Comparison of ENCODE assay signal across 18 cellular contexts in genomic region chr9:33220681-33221567, GRCh38. TPM values are rescaled to one million over a fixed set of nuclear protein-coding genes. Genes with fewer than 3 reads are reported as not detected.
DNase-seq lines count a peak whose midpoint lies in the region; ATAC-seq and TF ChIP-seq lines count a peak whose summit lies in the region.
"Had no signal": no experiment of that assay in that cellular context is flagged by ENCODE, and none has a peak within 500 bp of the region (broad histone marks: within the 10 kb centered on the region; RNA-seq: fewer than 3 reads in every experiment).

No MANE protein-coding gene starts in this region.

- H2AFZ ChIP-seq in OCI-LY7 (ENCODE audit: low read length): peak overlapping the region; percentile 80

- H3K4me3 ChIP-seq in OCI-LY7 (ENCODE audit: low read depth, low read length, poor library complexity, severe bottlenecking): peak overlapping the region; percentile 45
- H3K4me3 ChIP-seq: cardiac muscle cell, esophagus muscularis mucosa, vagina had no signal

- no peaks in the 10 kb centered on the region for H3K9me3 ChIP-seq in OCI-LY7 (ENCODE audit: low read length)
- H3K9me3 ChIP-seq: esophagus muscularis mucosa, vagina had no signal

- CTCF ChIA-PET in OCI-LY7 (lab: Charles Lee; ENCODE audit: unreplicated experiment): no interaction called here

- ATAC-seq in GM21529 (IDR thresholded peaks at IDR 0.05; ENCODE audit: unreplicated experiment) (peak; percentile 47), left lobe of liver (peak; percentile 70), GM18511 (IDR thresholded peaks at IDR 0.05; ENCODE audit: unreplicated experiment) (no peak), HG03571 (IDR thresholded peaks at IDR 0.05; ENCODE audit: unreplicated experiment) (no peak)
- ATAC-seq: activated CD4-positive, CD25-positive, alpha-beta regulatory T cell treated with anti-CD3 and anti-CD28 coated beads, Interleukin-2, amount 50 U/mL, for 24 hours had no signal

- TF ChIP-seq CTCF in OCI-LY7 (conservative IDR thresholded peaks at IDR 0.05; ENCODE audit: low read length): no peak

- H3K36me3 ChIP-seq in OCI-LY7 (ENCODE audit: insufficient read depth, low read length): no peaks in the 10 kb centered on the region
- H3K36me3 ChIP-seq: cardiac muscle cell, esophagus muscularis mucosa, vagina had no signal

- intact Hi-C loops in OCI-LY7 (cut with micrococcal nuclease; ENCODE audit: unreplicated experiment): loop anchor here (5.0 to 10.0 kb wide), 2 partner anchors 194 to 636 kb away; partner anchors contain the start of gene DNAJA1

- no peaks in the 10 kb centered on the region for H3K9me2 ChIP-seq in OCI-LY7 (ENCODE audit: insufficient read depth, low read length)

- H3K79me2 ChIP-seq in OCI-LY7 (ENCODE audit: insufficient read depth, low read depth, low read length): no peaks in the 10 kb centered on the region

- H3K4me2 ChIP-seq in OCI-LY7 (ENCODE audit: low read length): peak overlapping the region; percentile 68

- no TSS peak for BruUV-seq in OCI-LY7 (replicated peaks; lab: Mats Ljungman, UMichigan)

- no peaks in the 10 kb centered on the region for H4K20me1 ChIP-seq in OCI-LY7 (ENCODE audit: insufficient read depth, low read length)

- H3K27ac ChIP-seq in OCI-LY7 (ENCODE audit: low read depth, low read length, poor library complexity, severe bottlenecking): peak overlapping the region; percentile 69
- H3K27ac ChIP-seq: cardiac muscle cell, esophagus muscularis mucosa, vagina had no signal

- POLR2A ChIA-PET in OCI-LY7 (lab: Charles Lee): interaction anchor here (0.8 to 1.4 kb wide), 4 partner anchors 18 to 26 kb away, joined by 3 to 5 read pairs (median 4); no protein-coding TSS in a partner anchor

- peak; percentile 39 for DNase-seq in Ammon's horn (ENCODE audit: low spot score)
- DNase-seq in OCI-LY7 (ENCODE audit: low spot score): peak; percentile 65
- DNase-seq in left lobe of liver (ENCODE audit: low spot score): no peak
- no peak for DNase-seq in medulla oblongata (ENCODE audit: extremely low spot score)
- no peak for DNase-seq in NCI-H524 treated with DMSO at 0.1 percent for 48 hours (lab: John Stamatoyannopoulos, UW)
- DNase-seq: Karpas-422, SHP77 treated with DMSO at 0.1 percent for 48 hours, small intestine had no signal

- H3K4me1 ChIP-seq in OCI-LY7 (ENCODE audit: insufficient read depth, low read length, poor library complexity, severe bottlenecking): peaks cover 52% of the 10 kb centered on the region

RNA-seq across cellular contexts. Expression of gene SPINK4, which starts 19.0 kb away (rescaled TPM):
- total RNA-seq in OCI-LY7 (2014; rRNA removed; shearing (Covaris generic)): 0.51 TPM in 1 of 2 replicates, not detected in the other
- not detected in 2 replicates for total RNA-seq in OCI-LY7 (2022)
- not detected for total RNA-seq in left lobe of liver
- total RNA-seq: activated T-helper 2 cell treated with anti-CD3 and anti-CD28 coated beads, Interferon-gamma antibody, Interleukin-2, Interleukin-4, amounts not matched to agents 10 μg/mL and 5 μg/mL and 100 μg/mL, durations not matched to agents 14 hours and 24 hours and 36 hours; cardiac muscle cell; esophagus muscularis mucosa; G401; myocyte; vagina had no signal

RNA-seq across cellular contexts. Expression of gene BAG1, which starts 43.6 kb away (rescaled TPM):
- total RNA-seq in OCI-LY7 (2014; rRNA removed; shearing (Covaris generic)): 48.1 and 68.3 TPM in 2 replicates
- total RNA-seq in OCI-LY7 (2022) (69.6 and 86.0 TPM in 2 replicates), left lobe of liver (51.0 TPM)

RNA-seq across cellular contexts. Expression of gene CHMP5, which starts 43.9 kb away (rescaled TPM):
- 31.2 and 39.7 TPM in 2 replicates for total RNA-seq in OCI-LY7 (2014; rRNA removed; shearing (Covaris generic))
- total RNA-seq in OCI-LY7 (2022): 50.1 and 51.5 TPM in 2 replicates
- 20.0 TPM for total RNA-seq in left lobe of liver

RNA-seq across cellular contexts. Expression of gene B4GALT1, which starts 53.8 kb away (rescaled TPM):
- total RNA-seq in OCI-LY7 (2014; rRNA removed; shearing (Covaris generic)): 8.1 and 12.8 TPM in 2 replicates
- total RNA-seq in OCI-LY7 (2022) (38.7 and 43.7 TPM in 2 replicates), left lobe of liver (48.2 TPM)

Comparison
In these comparisons a context has a peak if more than half of its experiments do, and no peak if none do; other contexts are left out.
1. DNase-seq: peak in Ammon's horn (single experiment) and OCI-LY7 (single experiment); none in left lobe of liver (single experiment), medulla oblongata (single experiment) and NCI-H524 treated with DMSO at 0.1 percent for 48 hours (single experiment).
2. ATAC-seq: peak in GM21529 (single experiment) and left lobe of liver (single experiment); none in GM18511 (single experiment) and HG03571 (single experiment).